ENCODE assay signal across 19 cellular contexts in genomic region chr1:155990340-155990739, GRCh38. TPM values are rescaled to one million over a fixed set of nuclear protein-coding genes. Genes with fewer than 3 reads are reported as not detected.
DNase-seq lines count a peak whose midpoint lies in the region; ATAC-seq and TF ChIP-seq lines count a peak whose summit lies in the region.
"Had no signal": no experiment of that assay in that cellular context is flagged by ENCODE, and none has a peak within 500 bp of the region (broad histone marks: within the 10 kb centered on the region; RNA-seq: fewer than 3 reads in every experiment).

No MANE protein-coding gene starts in this region.

- no peak for ATAC-seq in activated CD8-positive, alpha-beta T cell treated with anti-CD3 and anti-CD28 coated beads, Interleukin-2, amount 10 ng/mL, durations not matched to agents 7 days and 5 days
- ATAC-seq in activated CD8-positive, alpha-beta T cell treated with anti-CD3 and anti-CD28 coated beads for 36 hours = no peak
- ATAC-seq in right lobe of liver = no peak
- ATAC-seq in upper lobe of left lung (ENCODE audit: low FRiP score in 2 of 2) = no peak
- ATAC-seq in left ventricle myocardium superior = no peak

- H3K36me3 ChIP-seq in adrenal gland (replicated peaks in 1 of 2) (no peaks in the 10 kb centered on the region), right lobe of liver (no peaks in the 10 kb centered on the region), upper lobe of left lung (no peaks in the 10 kb centered on the region), breast epithelium (no peaks in the 10 kb centered on the region)
- H3K36me3 ChIP-seq: SJSA1 had no signal

- H3K4me3 Mint-ChIP-seq in activated CD8-positive, alpha-beta T cell treated with anti-CD3 and anti-CD28 coated beads, Interleukin-2, amount 10 ng/mL, durations not matched to agents 7 days and 5 days = no peak overlapping the region
- H3K4me3 Mint-ChIP-seq in activated CD8-positive, alpha-beta T cell treated with anti-CD3 and anti-CD28 coated beads for 36 hours = no peak overlapping the region
- H3K4me3 Mint-ChIP-seq: CD4-positive, CD25-positive, alpha-beta regulatory T cell had no signal

- H3K27ac ChIP-seq in adrenal gland (peak overlapping the region in 3 of 5 donors; percentile 63 to 80 (median 69)), right lobe of liver (peak overlapping the region; percentile 69 to 80 (median 74)), upper lobe of left lung (peak overlapping the region in 3 of 4 donors; percentile 44 to 77 (median 76)), breast epithelium (no peak overlapping the region)
- H3K27ac ChIP-seq: GM23248, SJSA1 had no signal

- no peak for DNase-seq in activated CD8-positive, alpha-beta T cell treated with anti-CD3 and anti-CD28 coated beads, Interleukin-2, amount 10 ng/mL, durations not matched to agents 7 days and 5 days
- no peak for DNase-seq in activated CD8-positive, alpha-beta T cell treated with anti-CD3 and anti-CD28 coated beads for 36 hours
- DNase-seq in adrenal gland (no peak), right lobe of liver (no peak), upper lobe of left lung (no peak), breast epithelium (ENCODE audit: low spot score in 2 of 2) (no peak), left ventricle myocardium superior (no peak), UCSD-AML1 (lab: John Stamatoyannopoulos, UW; ENCODE audit: unreplicated experiment) (no peak)
- DNase-seq: Calu3; CD4-positive, CD25-positive, alpha-beta regulatory T cell; DMS79 treated with DMSO at 0.1 percent for 48 hours; GM23248; MM.1S; NCI-H1417; NCI-H2029 treated with DMSO at 0.1 percent for 48 hours; NCI-H510A; NCI-H82 had no signal

- H3K9me3 Mint-ChIP-seq in activated CD8-positive, alpha-beta T cell treated with anti-CD3 and anti-CD28 coated beads, Interleukin-2, amount 10 ng/mL, durations not matched to agents 7 days and 5 days (ENCODE audit: insufficient read depth) = no peaks in the 10 kb centered on the region
- H3K9me3 Mint-ChIP-seq in activated CD8-positive, alpha-beta T cell treated with anti-CD3 and anti-CD28 coated beads for 36 hours = no peaks in the 10 kb centered on the region
- H3K9me3 Mint-ChIP-seq: CD4-positive, CD25-positive, alpha-beta regulatory T cell had no signal

- POLR2A ChIA-PET in activated CD8-positive, alpha-beta T cell treated with anti-CD3 and anti-CD28 coated beads, Interleukin-2, amount 10 ng/mL, durations not matched to agents 7 days and 5 days (lab: Charles Lee) = interaction anchor here (1.5 to 2.3 kb wide), 4 partner anchors 12 to 56 kb away, joined by 4 to 14 read pairs (median 8); partner anchors contain the start of genes ARHGEF2 and KHDC4
- POLR2A ChIA-PET in activated CD8-positive, alpha-beta T cell treated with anti-CD3 and anti-CD28 coated beads for 36 hours (lab: Charles Lee) = interaction anchor here (0.6 to 1.7 kb wide), 7 partner anchors 12 to 62 kb away, joined by 3 to 9 read pairs (median 3); partner anchors contain the start of genes ARHGEF2, KHDC4 and SSR2

- no peak for TF ChIP-seq CTCF in activated CD8-positive, alpha-beta T cell treated with anti-CD3 and anti-CD28 coated beads for 36 hours (IDR thresholded peaks at IDR 0.05)
- TF ChIP-seq CTCF in adrenal gland (IDR thresholded peaks at IDR 0.05) (no peak), right lobe of liver (IDR thresholded peaks at IDR 0.05) (no peak), upper lobe of left lung (IDR thresholded peaks at IDR 0.05) (no peak), breast epithelium (IDR thresholded peaks at IDR 0.05) (no peak)

- H3K9me3 ChIP-seq in adrenal gland (replicated peaks in 1 of 3) (no peaks in the 10 kb centered on the region), right lobe of liver (no peaks in the 10 kb centered on the region), upper lobe of left lung (no peaks in the 10 kb centered on the region), breast epithelium (no peaks in the 10 kb centered on the region)
- H3K9me3 ChIP-seq: SJSA1 had no signal

- H3K36me3 Mint-ChIP-seq in activated CD8-positive, alpha-beta T cell treated with anti-CD3 and anti-CD28 coated beads, Interleukin-2, amount 10 ng/mL, durations not matched to agents 7 days and 5 days (ENCODE audit: low read depth) = no peaks in the 10 kb centered on the region
- H3K36me3 Mint-ChIP-seq in activated CD8-positive, alpha-beta T cell treated with anti-CD3 and anti-CD28 coated beads for 36 hours (ENCODE audit: low read depth) = no peaks in the 10 kb centered on the region
- H3K36me3 Mint-ChIP-seq: CD4-positive, CD25-positive, alpha-beta regulatory T cell had no signal

- no peaks in the 10 kb centered on the region for H3K27me3 Mint-ChIP-seq in activated CD8-positive, alpha-beta T cell treated with anti-CD3 and anti-CD28 coated beads, Interleukin-2, amount 10 ng/mL, durations not matched to agents 7 days and 5 days (ENCODE audit: low read depth)
- H3K27me3 Mint-ChIP-seq in activated CD8-positive, alpha-beta T cell treated with anti-CD3 and anti-CD28 coated beads for 36 hours = no peaks in the 10 kb centered on the region
- H3K27me3 Mint-ChIP-seq: CD4-positive, CD25-positive, alpha-beta regulatory T cell had no signal

- WGBS in adrenal gland, 4 donors = 75 to 85% (median 81%) methylated on average over 3 of the region's 3 CpGs
- 60% methylated on average over 2 of the region's 3 CpGs for WGBS in right lobe of liver (ENCODE audit: insufficient coverage, low coverage, low lambda C conversion rate, missing lambda C conversion rate)
- 66 to 83% methylated on average over 3 of the region's 3 CpGs for WGBS in upper lobe of left lung, 2 donors

- H3K4me1 Mint-ChIP-seq in activated CD8-positive, alpha-beta T cell treated with anti-CD3 and anti-CD28 coated beads, Interleukin-2, amount 10 ng/mL, durations not matched to agents 7 days and 5 days (ENCODE audit: low read depth) = peaks cover 19% of the 10 kb centered on the region
- H3K4me1 Mint-ChIP-seq in activated CD8-positive, alpha-beta T cell treated with anti-CD3 and anti-CD28 coated beads for 36 hours (ENCODE audit: low read depth) = peaks cover 10% of the 10 kb centered on the region

- peak overlapping the region; percentile 39 for H3K27ac Mint-ChIP-seq in activated CD8-positive, alpha-beta T cell treated with anti-CD3 and anti-CD28 coated beads, Interleukin-2, amount 10 ng/mL, durations not matched to agents 7 days and 5 days
- no peak overlapping the region for H3K27ac Mint-ChIP-seq in activated CD8-positive, alpha-beta T cell treated with anti-CD3 and anti-CD28 coated beads for 36 hours

- H3K27me3 ChIP-seq in adrenal gland (no peaks in the 10 kb centered on the region), right lobe of liver (no peaks in the 10 kb centered on the region), upper lobe of left lung (no peaks in the 10 kb centered on the region), breast epithelium (no peaks in the 10 kb centered on the region)
- H3K27me3 ChIP-seq: SJSA1 had no signal

- no peak for TF ChIP-seq POLR2A in adrenal gland (IDR thresholded peaks at IDR 0.05)
- no peak for TF ChIP-seq POLR2A in right lobe of liver (IDR thresholded peaks at IDR 0.05)
- TF ChIP-seq POLR2A in upper lobe of left lung (IDR thresholded peaks at IDR 0.05) = no peak
- TF ChIP-seq POLR2A in breast epithelium (IDR thresholded peaks at IDR 0.05) = no peak

- peaks cover 7 to 20% of the 10 kb centered on the region in 2 donors for H3K4me1 ChIP-seq in adrenal gland (replicated peaks in 1 of 2)
- H3K4me1 ChIP-seq in right lobe of liver = peaks cover 0 to 23% (median 11%) of the 10 kb centered on the region in 4 donors
- peaks cover 19 to 37% (median 31%) of the 10 kb centered on the region in 4 donors for H3K4me1 ChIP-seq in upper lobe of left lung
- H3K4me1 ChIP-seq in breast epithelium = no peaks in the 10 kb centered on the region

- intact Hi-C loops in activated CD8-positive, alpha-beta T cell treated with anti-CD3 and anti-CD28 coated beads for 36 hours (cut with micrococcal nuclease) = no loop called here
- intact Hi-C loops in adrenal gland (cut with DNase I) = no loop called here
- intact Hi-C loops in right lobe of liver (cut with DNase I) = no loop called here
- intact Hi-C loops in breast epithelium (cut with DNase I; ENCODE audit: low total_unique reads) = no loop called here
- intact Hi-C loops in left ventricle myocardium superior (cut with micrococcal nuclease) = no loop called here

- H3K4me3 ChIP-seq in adrenal gland (no peak overlapping the region), right lobe of liver (no peak overlapping the region), upper lobe of left lung (no peak overlapping the region), breast epithelium (no peak overlapping the region)
- H3K4me3 ChIP-seq: GM23248, SJSA1 had no signal

- TF ChIP-seq EP300 in upper lobe of left lung (IDR thresholded peaks at IDR 0.05) = no peak

- CTCF ChIA-PET in activated CD8-positive, alpha-beta T cell treated with anti-CD3 and anti-CD28 coated beads, Interleukin-2, amount 10 ng/mL, durations not matched to agents 7 days and 5 days (lab: Charles Lee) = interaction anchor here (0.9 to 6.6 kb wide), 25 partner anchors 7 to 179 kb away, joined by 3 to 144 read pairs (median 8); partner anchors contain the start of genes ARHGEF2, GON4L, KHDC4 and RXFP4
- CTCF ChIA-PET in activated CD8-positive, alpha-beta T cell treated with anti-CD3 and anti-CD28 coated beads for 36 hours (lab: Charles Lee) = interaction anchor here (0.6 to 5.6 kb wide), 28 partner anchors 11 to 134 kb away, joined by 3 to 113 read pairs (median 6); partner anchors contain the start of genes ARHGEF2, KHDC4, RXFP4 and SSR2

RNA-seq across cellular contexts. Expression of gene ARHGEF2, which starts 12.0 kb away (rescaled TPM):
- total RNA-seq in activated CD8-positive, alpha-beta T cell treated with anti-CD3 and anti-CD28 coated beads, Interleukin-2, amount 10 ng/mL, durations not matched to agents 7 days and 5 days = 100 to 1,000 TPM; 142 to 147 TPM
- total RNA-seq in activated CD8-positive, alpha-beta T cell treated with anti-CD3 and anti-CD28 coated beads for 36 hours = 100 to 1,000 TPM; 147 to 150 TPM
- 10 to 100 TPM; 22.3 to 41.3 (median 33.4) TPM for total RNA-seq in adrenal gland
- 10 to 100 TPM; 13.6 to 27.8 (median 19.9) TPM for polyA plus RNA-seq in adrenal gland
- total RNA-seq in right lobe of liver = 10 to 100 TPM in 4 of 6 experiments, 1 to 10 TPM in 2; 7.9 to 23.8 (median 13.1) TPM
- 100 to 1,000 TPM; 198 to 969 (median 229) TPM for total RNA-seq in upper lobe of left lung
- 10 to 100 TPM; 81.8 to 93.7 (median 90.4) TPM for total RNA-seq in breast epithelium
- 61.2 TPM for total RNA-seq in left ventricle myocardium superior

RNA-seq across cellular contexts. Expression of gene SSR2, which starts 30.4 kb away (rescaled TPM):
- total RNA-seq in activated CD8-positive, alpha-beta T cell treated with anti-CD3 and anti-CD28 coated beads, Interleukin-2, amount 10 ng/mL, durations not matched to agents 7 days and 5 days = 100 to 1,000 TPM; 216 to 233 TPM
- total RNA-seq in activated CD8-positive, alpha-beta T cell treated with anti-CD3 and anti-CD28 coated beads for 36 hours = 100 to 1,000 TPM; 148 to 150 TPM
- total RNA-seq in adrenal gland (100 to 1,000 TPM; 171 to 722 (median 354) TPM), right lobe of liver (100 to 1,000 TPM in 4 of 6 experiments, 10 to 100 TPM in 2; 59.5 to 227 (median 103) TPM), upper lobe of left lung (100 to 1,000 TPM in 5 of 6 donors, 10 to 100 TPM in 1; 66.0 to 395 (median 228) TPM), breast epithelium (100 to 1,000 TPM; 305 to 407 (median 370) TPM), left ventricle myocardium superior (75.8 TPM)
- 100 to 1,000 TPM; 164 to 724 (median 287) TPM for polyA plus RNA-seq in adrenal gland

RNA-seq across cellular contexts. Expression of gene RXFP4, which starts 48.9 kb away (rescaled TPM):
- total RNA-seq in activated CD8-positive, alpha-beta T cell treated with anti-CD3 and anti-CD28 coated beads, Interleukin-2, amount 10 ng/mL, durations not matched to agents 7 days and 5 days = not detected
- not detected for total RNA-seq in activated CD8-positive, alpha-beta T cell treated with anti-CD3 and anti-CD28 coated beads for 36 hours
- total RNA-seq in adrenal gland (not detected), right lobe of liver (not detected), upper lobe of left lung (not detected), breast epithelium (not detected), left ventricle myocardium superior (not detected)
- polyA plus RNA-seq in adrenal gland = not detected
- total RNA-seq: A172; Calu3; CD4-positive, CD25-positive, alpha-beta regulatory T cell; GM23248; SJSA1 had no signal

RNA-seq across cellular contexts. Expression of gene KHDC4, which starts 56.1 kb away (rescaled TPM):
- total RNA-seq in activated CD8-positive, alpha-beta T cell treated with anti-CD3 and anti-CD28 coated beads, Interleukin-2, amount 10 ng/mL, durations not matched to agents 7 days and 5 days = 10 to 100 TPM; 64.5 to 68.9 TPM
- 10 to 100 TPM; 68.1 to 71.3 TPM for total RNA-seq in activated CD8-positive, alpha-beta T cell treated with anti-CD3 and anti-CD28 coated beads for 36 hours
- total RNA-seq in adrenal gland (10 to 100 TPM; 16.8 to 48.5 (median 37.8) TPM), right lobe of liver (10 to 100 TPM; 14.1 to 19.0 (median 17.2) TPM), upper lobe of left lung (100 to 1,000 TPM in 1 of 6 donors, 10 to 100 TPM in 5; 30.4 to 105 (median 37.6) TPM), breast epithelium (10 to 100 TPM; 52.0 to 81.5 (median 64.2) TPM), left ventricle myocardium superior (22.6 TPM)
- polyA plus RNA-seq in adrenal gland = 10 to 100 TPM; 33.2 to 46.4 (median 37.0) TPM

Comparison
In these comparisons a context has a peak if more than half of its experiments do, and no peak if none do; other contexts are left out.
1. H3K27ac ChIP-seq: peak in adrenal gland (3 of 5), right lobe of liver (3 of 3) and upper lobe of left lung (3 of 4); none in breast epithelium (0 of 2).